Comparison of ENCODE assay signal across 2 cellular contexts in the genomic region with DNA sequence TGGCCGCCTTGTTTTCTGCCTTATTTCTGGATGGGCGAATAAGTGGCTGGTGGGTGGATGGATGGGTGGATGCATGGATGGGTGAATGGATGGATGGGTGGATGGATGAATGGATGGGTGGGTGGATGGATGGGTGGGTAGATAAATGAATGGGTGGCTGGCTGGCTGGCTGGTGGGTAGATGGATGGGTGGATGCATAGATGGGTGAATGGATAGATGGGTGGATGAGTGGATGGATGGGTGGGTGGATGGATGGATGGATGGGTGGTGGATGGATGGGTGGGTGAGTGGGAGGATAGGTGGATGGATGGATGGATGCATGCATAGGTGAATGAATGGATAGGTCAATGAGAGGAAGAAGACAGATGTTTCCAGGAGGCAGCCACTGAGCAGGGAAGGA.
TF ChIP-seq lines count a peak whose summit lies in the region.

No MANE protein-coding gene starts in this region.

TF ChIP-seq in HepG2, 621 proteins besides CTCF, POLR2A, EP300 and RAD21:
- TF ChIP-seq NFKBIZ (CRISPR knock-in tag; IDR thresholded peaks at IDR 0.05) = no peak
- TF ChIP-seq NONO (IDR thresholded peaks at IDR 0.05) = 0 out of 2 replicates have a peak, but pooled peaks have one; percentile 54
- TF ChIP-seq NONO (CRISPR knock-in tag; conservative IDR thresholded peaks at IDR 0.05) = no peak

TF ChIP-seq in H1, 55 proteins besides CTCF, POLR2A, EP300 and RAD21:
- TF ChIP-seq RNF2 (IDR thresholded peaks at IDR 0.05; ENCODE audit: borderline replicate concordance, low read depth, low read length, missing control alignments, poor library complexity, severe bottlenecking) (no peak), CBX5 (IDR thresholded peaks at IDR 0.05; ENCODE audit: low read depth, low read length) (no peak), SRF (IDR thresholded peaks at IDR 0.05; ENCODE audit: low read depth, low read length) (no peak), TBP (IDR thresholded peaks at IDR 0.05; ENCODE audit: low read depth, low read length) (no peak), SUZ12 (IDR thresholded peaks at IDR 0.05; ENCODE audit: low read length) (no peak), EZH2 (IDR thresholded peaks at IDR 0.05; ENCODE audit: low read depth, low read length, severe bottlenecking) (no peak)
